10 cellular contexts compared by ENCODE assay signal in genomic region chr5:172741206-172741582, GRCh38. TPM values are rescaled to one million over a fixed set of nuclear protein-coding genes. Genes with fewer than 3 reads are reported as not detected.
DNase-seq lines count a peak whose midpoint lies in the region; ATAC-seq and TF ChIP-seq lines count a peak whose summit lies in the region.
"Had no signal": no experiment of that assay in that cellular context is flagged by ENCODE, and none has a peak within 500 bp of the region (broad histone marks: within the 10 kb centered on the region; RNA-seq: fewer than 3 reads in every experiment).

No MANE protein-coding gene starts in this region.

- H3K27me3 ChIP-seq in left ventricle myocardium inferior (ENCODE audit: low read depth) = no peaks in the 10 kb centered on the region
- no peaks in the 10 kb centered on the region for H3K27me3 ChIP-seq in colonic mucosa

- no peak overlapping the region for H3K4me3 Mint-ChIP-seq in nephron progenitor cell
- no peak overlapping the region for H3K4me3 Mint-ChIP-seq in activated T-helper 1 cell treated with anti-CD3 and anti-CD28 coated beads, Interleukin-12 subunit alpha, Interleukin-12 subunit beta, Interleukin-2, Interleukin-4 antibody, amounts not matched to agents 30 ng/mL and 10 ng/mL and 1 ng/mL, durations not matched to agents 14 hours and 24 hours and 36 hours
- H3K4me3 Mint-ChIP-seq: activated CD8-positive, alpha-beta memory T cell treated with anti-CD3 and anti-CD28 coated beads, Interleukin-2, amount 10 ng/mL, durations not matched to agents 7 days and 5 days had no signal

- no peak for ATAC-seq in left ventricle myocardium superior
- no peak for ATAC-seq in mucosa of descending colon
- no peak for ATAC-seq in GM18505 (IDR thresholded peaks at IDR 0.05; ENCODE audit: unreplicated experiment)
- ATAC-seq: activated CD8-positive, alpha-beta memory T cell treated with anti-CD3 and anti-CD28 coated beads, Interleukin-2, amount 10 ng/mL, durations not matched to agents 7 days and 5 days had no signal

- WGBS in urinary bladder = 84% methylated on average over 1 of the region's 1 CpG

- peaks cover 24% of the 10 kb centered on the region for H3K4me1 Mint-ChIP-seq in nephron progenitor cell
- H3K4me1 Mint-ChIP-seq in activated T-helper 1 cell treated with anti-CD3 and anti-CD28 coated beads, Interleukin-12 subunit alpha, Interleukin-12 subunit beta, Interleukin-2, Interleukin-4 antibody, amounts not matched to agents 30 ng/mL and 10 ng/mL and 1 ng/mL, durations not matched to agents 14 hours and 24 hours and 36 hours (ENCODE audit: low read depth) = no peaks in the 10 kb centered on the region

- peaks cover 6% of the 10 kb centered on the region for H3K9me3 Mint-ChIP-seq in nephron progenitor cell
- no peaks in the 10 kb centered on the region for H3K9me3 Mint-ChIP-seq in activated T-helper 1 cell treated with anti-CD3 and anti-CD28 coated beads, Interleukin-12 subunit alpha, Interleukin-12 subunit beta, Interleukin-2, Interleukin-4 antibody, amounts not matched to agents 30 ng/mL and 10 ng/mL and 1 ng/mL, durations not matched to agents 14 hours and 24 hours and 36 hours

- H3K27ac Mint-ChIP-seq in nephron progenitor cell = peak overlapping the region; percentile 47
- H3K27ac Mint-ChIP-seq in activated T-helper 1 cell treated with anti-CD3 and anti-CD28 coated beads, Interleukin-12 subunit alpha, Interleukin-12 subunit beta, Interleukin-2, Interleukin-4 antibody, amounts not matched to agents 30 ng/mL and 10 ng/mL and 1 ng/mL, durations not matched to agents 14 hours and 24 hours and 36 hours = no peak overlapping the region
- H3K27ac Mint-ChIP-seq: activated CD8-positive, alpha-beta memory T cell treated with anti-CD3 and anti-CD28 coated beads, Interleukin-2, amount 10 ng/mL, durations not matched to agents 7 days and 5 days had no signal

- TF ChIP-seq CTCF in left ventricle myocardium inferior (IDR thresholded peaks at IDR 0.05; ENCODE audit: borderline replicate concordance) = no peak
- no peak for TF ChIP-seq CTCF in colonic mucosa (IDR thresholded peaks at IDR 0.05)
- TF ChIP-seq CTCF in nephron progenitor cell (IDR thresholded peaks at IDR 0.05) = no peak
- no peak for TF ChIP-seq CTCF in mucosa of descending colon (IDR thresholded peaks at IDR 0.05)

- TF ChIP-seq POLR2A in GM18505 (IDR thresholded peaks at IDR 0.05; ENCODE audit: borderline replicate concordance, extremely low read depth, insufficient read depth, insufficient read length) = no peak

- H3K27me3 Mint-ChIP-seq in nephron progenitor cell (ENCODE audit: low read depth, poor library complexity) = peaks cover 13% of the 10 kb centered on the region
- peaks cover 2% of the 10 kb centered on the region for H3K27me3 Mint-ChIP-seq in activated T-helper 1 cell treated with anti-CD3 and anti-CD28 coated beads, Interleukin-12 subunit alpha, Interleukin-12 subunit beta, Interleukin-2, Interleukin-4 antibody, amounts not matched to agents 30 ng/mL and 10 ng/mL and 1 ng/mL, durations not matched to agents 14 hours and 24 hours and 36 hours (ENCODE audit: insufficient read depth)
- H3K27me3 Mint-ChIP-seq: activated CD8-positive, alpha-beta memory T cell treated with anti-CD3 and anti-CD28 coated beads, Interleukin-2, amount 10 ng/mL, durations not matched to agents 7 days and 5 days had no signal

- H3K27ac ChIP-seq in left ventricle myocardium inferior (replicated peaks) (peak overlapping the region; percentile 98), colonic mucosa (peak overlapping the region; percentile 45), urinary bladder (ENCODE audit: low read depth) (peak overlapping the region; percentile 28)

- no peak for DNase-seq in left ventricle myocardium inferior
- DNase-seq in left ventricle myocardium superior = no peak
- DNase-seq in colonic mucosa = no peak
- DNase-seq in nephron progenitor cell = no peak
- no peak for DNase-seq in activated T-helper 1 cell treated with anti-CD3 and anti-CD28 coated beads, Interleukin-12 subunit alpha, Interleukin-12 subunit beta, Interleukin-2, Interleukin-4 antibody, amounts not matched to agents 30 ng/mL and 10 ng/mL and 1 ng/mL, durations not matched to agents 14 hours and 24 hours and 36 hours (ENCODE audit: low spot score)
- no peak for DNase-seq in mucosa of descending colon
- DNase-seq: activated CD8-positive, alpha-beta memory T cell treated with anti-CD3 and anti-CD28 coated beads, Interleukin-2, amount 10 ng/mL, durations not matched to agents 7 days and 5 days; erythroblast had no signal

- H3K36me3 ChIP-seq in left ventricle myocardium inferior (no peaks in the 10 kb centered on the region), colonic mucosa (no peaks in the 10 kb centered on the region), urinary bladder (ENCODE audit: insufficient read depth) (no peaks in the 10 kb centered on the region), mucosa of descending colon (ENCODE audit: low read depth) (no peaks in the 10 kb centered on the region)

- H3K9me3 ChIP-seq in left ventricle myocardium inferior (replicated peaks) (no peaks in the 10 kb centered on the region), colonic mucosa (no peaks in the 10 kb centered on the region), mucosa of descending colon (no peaks in the 10 kb centered on the region)

- no peak overlapping the region for H3K4me3 ChIP-seq in left ventricle myocardium inferior
- no peak overlapping the region for H3K4me3 ChIP-seq in colonic mucosa
- no peak overlapping the region for H3K4me3 ChIP-seq in urinary bladder (ENCODE audit: low read depth, low read length)
- H3K4me3 ChIP-seq in mucosa of descending colon = no peak overlapping the region

- no peaks in the 10 kb centered on the region for H3K36me3 Mint-ChIP-seq in nephron progenitor cell (ENCODE audit: low read depth)
- H3K36me3 Mint-ChIP-seq in activated T-helper 1 cell treated with anti-CD3 and anti-CD28 coated beads, Interleukin-12 subunit alpha, Interleukin-12 subunit beta, Interleukin-2, Interleukin-4 antibody, amounts not matched to agents 30 ng/mL and 10 ng/mL and 1 ng/mL, durations not matched to agents 14 hours and 24 hours and 36 hours (ENCODE audit: low read depth) = no peaks in the 10 kb centered on the region
- H3K36me3 Mint-ChIP-seq: activated CD8-positive, alpha-beta memory T cell treated with anti-CD3 and anti-CD28 coated beads, Interleukin-2, amount 10 ng/mL, durations not matched to agents 7 days and 5 days had no signal

- intact Hi-C loops in left ventricle myocardium inferior (cut with micrococcal nuclease) (no loop called here), left ventricle myocardium superior (cut with micrococcal nuclease) (no loop called here), colonic mucosa (cut with DNase I) (no loop called here), mucosa of descending colon (cut with DNase I, micrococcal nuclease) (no loop called here)
- intact Hi-C loops in activated T-helper 1 cell treated with anti-CD3 and anti-CD28 coated beads, Interleukin-12 subunit alpha, Interleukin-12 subunit beta, Interleukin-2, Interleukin-4 antibody, amounts not matched to agents 30 ng/mL and 10 ng/mL and 1 ng/mL, durations not matched to agents 14 hours and 24 hours and 36 hours (cut with micrococcal nuclease) = no loop called here

- peaks cover 50% of the 10 kb centered on the region for H3K4me1 ChIP-seq in left ventricle myocardium inferior
- no peaks in the 10 kb centered on the region for H3K4me1 ChIP-seq in colonic mucosa
- H3K4me1 ChIP-seq in urinary bladder (ENCODE audit: insufficient read depth) = no peaks in the 10 kb centered on the region
- peaks cover 7% of the 10 kb centered on the region for H3K4me1 ChIP-seq in mucosa of descending colon (ENCODE audit: low read depth)

- peak overlapping the region in 1 of 2 donors; percentile 53 for H3K9ac ChIP-seq in colonic mucosa (ENCODE audit: low read depth in 2 of 2, low read length in 2 of 2)

RNA-seq across cellular contexts. Expression of gene DUSP1, which starts 29.8 kb away (rescaled TPM):
- total RNA-seq in left ventricle myocardium inferior (85.0 TPM), left ventricle myocardium superior (98.9 TPM), colonic mucosa (100 to 1,000 TPM in 1 of 2 donors, 10 to 100 TPM in 1; 61.7 to 102 TPM), urinary bladder (76.4 TPM), mucosa of descending colon (100 to 1,000 TPM in 2 of 3 donors, 10 to 100 TPM in 1; 90.9 to 233 (median 137) TPM)
- 822 TPM for polyA plus RNA-seq in urinary bladder
- total RNA-seq in activated T-helper 1 cell treated with anti-CD3 and anti-CD28 coated beads, Interleukin-12 subunit alpha, Interleukin-12 subunit beta, Interleukin-2, Interleukin-4 antibody, amounts not matched to agents 30 ng/mL and 10 ng/mL and 1 ng/mL, durations not matched to agents 14 hours and 24 hours and 36 hours = 11.9 and 12.5 TPM in 2 replicates

Comparison
In these comparisons a context has a peak if more than half of its experiments do, and no peak if none do; other contexts are left out.
1. H3K27ac ChIP-seq: peak in every context shown above with its lines; median percentile 98 in left ventricle myocardium inferior; 45 in colonic mucosa; 28 in urinary bladder.